23 cellular contexts compared by ENCODE assay signal in genomic region chr1:116835161-116835560, GRCh38.
A peak's percentile ranks its signal among the peaks of the same experiment; 100 is the strongest.
DNase-seq lines count a peak whose midpoint lies in the region; ATAC-seq and TF ChIP-seq lines count a peak whose summit lies in the region.
"Had no signal": no experiment of that assay in that cellular context is flagged by ENCODE, and none has a peak within 500 bp of the region (broad histone marks: within the 10 kb centered on the region; RNA-seq: fewer than 3 reads in every experiment).

No MANE protein-coding gene starts in this region.

- no peak overlapping the region for H3K4me3 Mint-ChIP-seq in activated naive CD4-positive, alpha-beta T cell treated with anti-CD3 and anti-CD28 coated beads, Interleukin-2, amount 50 U/mL, for 24 hours
- H3K4me3 Mint-ChIP-seq in activated naive CD4-positive, alpha-beta T cell treated with anti-CD3 and anti-CD28 coated beads, Interleukin-2, amount 10 ng/mL, durations not matched to agents 7 days and 5 days = no peak overlapping the region
- no peak overlapping the region for H3K4me3 Mint-ChIP-seq in activated T-helper 17 cell treated with anti-CD3 and anti-CD28 coated beads, Interleukin-2, amount 50 U/mL, for 72 hours
- H3K4me3 Mint-ChIP-seq in stimulated activated effector memory CD8-positive, alpha-beta T cell treated with anti-CD3 and anti-CD28 coated beads, Interleukin-12 subunit alpha, Interleukin-12 subunit beta, amount 100 ng/mL, for 72 hours = no peak overlapping the region
- H3K4me3 Mint-ChIP-seq: CD4-positive, alpha-beta memory T cell; GM23338 had no signal

- in situ Hi-C loops in HAP-1 (cut with MboI; ENCODE audit: low sequenced_read_pairs) = no loop called here

- peaks cover 0 to 3% (median 0%) of the 10 kb centered on the region in 4 donors for H3K27me3 ChIP-seq in esophagus squamous epithelium
- H3K27me3 ChIP-seq in HAP-1 (ENCODE audit: low read depth) = no peaks in the 10 kb centered on the region
- H3K27me3 ChIP-seq: BLaER1 treated with 17β-estradiol and CSF1 and Interleukin-3, amounts not matched to agents 10 nM and 100 nM had no signal

- H3K4me1 Mint-ChIP-seq in activated naive CD4-positive, alpha-beta T cell treated with anti-CD3 and anti-CD28 coated beads, Interleukin-2, amount 50 U/mL, for 24 hours = peaks cover 7% of the 10 kb centered on the region
- no peaks in the 10 kb centered on the region for H3K4me1 Mint-ChIP-seq in activated naive CD4-positive, alpha-beta T cell treated with anti-CD3 and anti-CD28 coated beads, Interleukin-2, amount 10 ng/mL, durations not matched to agents 7 days and 5 days
- H3K4me1 Mint-ChIP-seq in activated T-helper 17 cell treated with anti-CD3 and anti-CD28 coated beads, Interleukin-2, amount 50 U/mL, for 72 hours = peaks cover 19% of the 10 kb centered on the region
- peaks cover 14% of the 10 kb centered on the region for H3K4me1 Mint-ChIP-seq in stimulated activated effector memory CD8-positive, alpha-beta T cell treated with anti-CD3 and anti-CD28 coated beads, Interleukin-12 subunit alpha, Interleukin-12 subunit beta, amount 100 ng/mL, for 72 hours

- ATAC-seq in activated T-helper 17 cell treated with anti-CD3 and anti-CD28 coated beads, Interleukin-2, amount 50 U/mL, for 72 hours (replicated peaks) = no peak
- no peak for ATAC-seq in stimulated activated effector memory CD8-positive, alpha-beta T cell treated with anti-CD3 and anti-CD28 coated beads, Interleukin-12 subunit alpha, Interleukin-12 subunit beta, amount 100 ng/mL, for 72 hours
- no peak for ATAC-seq in Right ventricle myocardium superior (ENCODE audit: poor library complexity)
- ATAC-seq: HCT116 had no signal

- CTCF ChIA-PET in activated naive CD4-positive, alpha-beta T cell treated with anti-CD3 and anti-CD28 coated beads, Interleukin-2, amount 10 ng/mL, durations not matched to agents 7 days and 5 days (lab: Charles Lee) = interaction anchor here (1.3 kb wide), 1 partner anchor 98 kb away, joined by 3 read pairs; no protein-coding TSS in a partner anchor

- peaks cover 5% of the 10 kb centered on the region for H3K36me3 Mint-ChIP-seq in activated naive CD4-positive, alpha-beta T cell treated with anti-CD3 and anti-CD28 coated beads, Interleukin-2, amount 50 U/mL, for 24 hours
- H3K36me3 Mint-ChIP-seq in activated naive CD4-positive, alpha-beta T cell treated with anti-CD3 and anti-CD28 coated beads, Interleukin-2, amount 10 ng/mL, durations not matched to agents 7 days and 5 days = peaks cover 7% of the 10 kb centered on the region
- no peaks in the 10 kb centered on the region for H3K36me3 Mint-ChIP-seq in activated T-helper 17 cell treated with anti-CD3 and anti-CD28 coated beads, Interleukin-2, amount 50 U/mL, for 72 hours (ENCODE audit: low read depth)
- peaks cover 6% of the 10 kb centered on the region for H3K36me3 Mint-ChIP-seq in stimulated activated effector memory CD8-positive, alpha-beta T cell treated with anti-CD3 and anti-CD28 coated beads, Interleukin-12 subunit alpha, Interleukin-12 subunit beta, amount 100 ng/mL, for 72 hours

- peaks cover 0 to 9% (median 0%) of the 10 kb centered on the region in 3 donors for H3K9me3 ChIP-seq in esophagus squamous epithelium
- no peaks in the 10 kb centered on the region for H3K9me3 ChIP-seq in HAP-1

- H3K4me1 ChIP-seq in esophagus squamous epithelium (peaks cover 2 to 49% (median 6%) of the 10 kb centered on the region in 3 donors), HAP-1 (peaks cover 29% of the 10 kb centered on the region)

- H3K4me3 ChIP-seq in esophagus squamous epithelium = no peak overlapping the region
- H3K4me3 ChIP-seq in HAP-1 = no peak overlapping the region
- H3K4me3 ChIP-seq: BLaER1 treated with 17β-estradiol and CSF1 and Interleukin-3, amounts not matched to agents 10 nM and 100 nM; GM23338; K562 had no signal

- intact Hi-C loops in esophagus squamous epithelium (cut with DNase I) = no loop called here
- intact Hi-C loops in Right ventricle myocardium superior (cut with DNase I) = no loop called here

- WGBS in esophagus squamous epithelium, 2 donors = 61 to 86% methylated on average over 2 to 4 of the region's 4 CpGs

- no peaks in the 10 kb centered on the region for H3K27me3 Mint-ChIP-seq in activated naive CD4-positive, alpha-beta T cell treated with anti-CD3 and anti-CD28 coated beads, Interleukin-2, amount 50 U/mL, for 24 hours
- peaks cover 6% of the 10 kb centered on the region for H3K27me3 Mint-ChIP-seq in activated naive CD4-positive, alpha-beta T cell treated with anti-CD3 and anti-CD28 coated beads, Interleukin-2, amount 10 ng/mL, durations not matched to agents 7 days and 5 days
- no peaks in the 10 kb centered on the region for H3K27me3 Mint-ChIP-seq in activated T-helper 17 cell treated with anti-CD3 and anti-CD28 coated beads, Interleukin-2, amount 50 U/mL, for 72 hours
- H3K27me3 Mint-ChIP-seq: CD4-positive, alpha-beta memory T cell had no signal

- peak overlapping the region in 3 of 4 donors; percentile 58 to 66 (median 64) for H3K27ac ChIP-seq in esophagus squamous epithelium
- H3K27ac ChIP-seq: BLaER1 treated with 17β-estradiol and CSF1 and Interleukin-3, amounts not matched to agents 10 nM and 100 nM had no signal

- H3K9me3 Mint-ChIP-seq in activated naive CD4-positive, alpha-beta T cell treated with anti-CD3 and anti-CD28 coated beads, Interleukin-2, amount 50 U/mL, for 24 hours = peaks cover 6% of the 10 kb centered on the region
- peaks cover 12% of the 10 kb centered on the region for H3K9me3 Mint-ChIP-seq in activated naive CD4-positive, alpha-beta T cell treated with anti-CD3 and anti-CD28 coated beads, Interleukin-2, amount 10 ng/mL, durations not matched to agents 7 days and 5 days
- peaks cover 3% of the 10 kb centered on the region for H3K9me3 Mint-ChIP-seq in activated T-helper 17 cell treated with anti-CD3 and anti-CD28 coated beads, Interleukin-2, amount 50 U/mL, for 72 hours
- H3K9me3 Mint-ChIP-seq in stimulated activated effector memory CD8-positive, alpha-beta T cell treated with anti-CD3 and anti-CD28 coated beads, Interleukin-12 subunit alpha, Interleukin-12 subunit beta, amount 100 ng/mL, for 72 hours = peaks cover 6% of the 10 kb centered on the region

- H3K36me3 ChIP-seq in esophagus squamous epithelium (no peaks in the 10 kb centered on the region), HAP-1 (replicated peaks) (no peaks in the 10 kb centered on the region)
- H3K36me3 ChIP-seq: BLaER1 treated with 17β-estradiol and CSF1 and Interleukin-3, amounts not matched to agents 10 nM and 100 nM had no signal

- TF ChIP-seq POLR2A in esophagus squamous epithelium (IDR thresholded peaks at IDR 0.05) = no peak

- no peak for DNase-seq in activated naive CD4-positive, alpha-beta T cell treated with anti-CD3 and anti-CD28 coated beads, Interleukin-2, amount 10 ng/mL, durations not matched to agents 7 days and 5 days
- no peak for DNase-seq in esophagus squamous epithelium (lab: John Stamatoyannopoulos, UW)
- no peak for DNase-seq in stimulated activated effector memory CD8-positive, alpha-beta T cell treated with anti-CD3 and anti-CD28 coated beads, Interleukin-12 subunit alpha, Interleukin-12 subunit beta, amount 100 ng/mL, for 72 hours (ENCODE audit: low spot score in 2 of 2)
- no peak for DNase-seq in HAP-1 (ENCODE audit: low spot score in 2 of 2)
- DNase-seq in HUDEP-2 (lab: John Stamatoyannopoulos, UW; ENCODE audit: unreplicated experiment in 76 of 76) = no peak
- DNase-seq in Right ventricle myocardium superior = no peak
- DNase-seq: 8988T; CD4-positive, alpha-beta memory T cell; DND-41; MM.1S; NCI-H1048; NCI-H1417 treated with DMSO at 0.1 percent for 48 hours; NCI-H187 treated with DMSO at 0.1 percent for 48 hours; NCI-H2107; NCI-H226; NCI-H510A treated with DMSO at 0.1 percent for 48 hours; NCI-H774 had no signal

- H3K27ac Mint-ChIP-seq in activated naive CD4-positive, alpha-beta T cell treated with anti-CD3 and anti-CD28 coated beads, Interleukin-2, amount 50 U/mL, for 24 hours = peak overlapping the region; percentile 56
- H3K27ac Mint-ChIP-seq in activated naive CD4-positive, alpha-beta T cell treated with anti-CD3 and anti-CD28 coated beads, Interleukin-2, amount 10 ng/mL, durations not matched to agents 7 days and 5 days = no peak overlapping the region
- peak overlapping the region; percentile 1 for H3K27ac Mint-ChIP-seq in activated T-helper 17 cell treated with anti-CD3 and anti-CD28 coated beads, Interleukin-2, amount 50 U/mL, for 72 hours
- H3K27ac Mint-ChIP-seq in stimulated activated effector memory CD8-positive, alpha-beta T cell treated with anti-CD3 and anti-CD28 coated beads, Interleukin-12 subunit alpha, Interleukin-12 subunit beta, amount 100 ng/mL, for 72 hours = peak overlapping the region; percentile 35
- H3K27ac Mint-ChIP-seq: CD4-positive, alpha-beta memory T cell had no signal

- no peak for TF ChIP-seq CTCF in esophagus squamous epithelium (IDR thresholded peaks at IDR 0.05)
